In the genomic region with DNA sequence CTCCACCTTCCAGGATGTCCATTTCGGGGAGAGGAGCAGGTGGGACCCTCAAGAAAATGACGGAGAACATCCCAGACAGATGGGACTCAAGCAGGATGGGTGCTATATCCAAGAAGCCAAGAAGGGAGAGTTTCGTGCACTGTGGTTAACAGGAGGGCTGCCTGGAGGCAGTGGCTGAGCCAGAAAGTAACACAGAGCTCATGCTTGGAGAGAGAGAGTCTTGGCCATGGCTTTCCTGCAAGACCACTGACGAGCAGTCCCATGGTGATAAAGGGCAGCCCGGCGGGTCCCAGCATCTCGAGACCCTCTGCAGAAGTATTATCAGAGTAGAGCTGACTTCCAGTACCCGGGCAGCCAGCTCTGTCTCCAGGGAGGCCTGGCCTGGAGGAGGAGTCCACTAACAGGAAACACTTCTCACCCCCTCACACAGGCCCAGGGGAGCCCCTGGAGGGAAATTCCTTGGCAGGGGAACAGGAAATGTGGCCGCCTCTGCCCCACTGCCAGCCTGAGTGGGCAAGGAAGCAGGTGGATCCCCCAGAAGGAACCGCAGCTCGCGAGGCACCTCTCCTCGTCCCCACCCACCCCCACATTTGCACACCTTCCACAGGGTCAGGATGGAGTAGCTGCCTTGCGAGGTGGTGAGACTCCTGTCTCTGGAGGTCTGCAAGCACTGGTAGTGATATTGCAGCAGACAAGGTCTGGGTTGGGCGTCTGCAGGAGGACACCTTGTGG, we compare ENCODE assay signal across 1 cellular context.
TF ChIP-seq lines count a peak whose summit lies in the region.

No MANE protein-coding gene starts in this region.

TF ChIP-seq in HepG2, 621 proteins besides CTCF, POLR2A, EP300 and RAD21:
- TF ChIP-seq ZNF136 (CRISPR knock-in tag; IDR thresholded peaks at IDR 0.05; ENCODE audit: low read depth) = no peak
- TF ChIP-seq ESRRA (CRISPR knock-in tag; IDR thresholded peaks at IDR 0.05; ENCODE audit: low read depth) = no peak
- no peak for TF ChIP-seq RARA (CRISPR knock-in tag; IDR thresholded peaks at IDR 0.05)
- TF ChIP-seq FOXM1 (CRISPR knock-in tag; IDR thresholded peaks at IDR 0.05) = no peak
- TF ChIP-seq, protein P1, sequence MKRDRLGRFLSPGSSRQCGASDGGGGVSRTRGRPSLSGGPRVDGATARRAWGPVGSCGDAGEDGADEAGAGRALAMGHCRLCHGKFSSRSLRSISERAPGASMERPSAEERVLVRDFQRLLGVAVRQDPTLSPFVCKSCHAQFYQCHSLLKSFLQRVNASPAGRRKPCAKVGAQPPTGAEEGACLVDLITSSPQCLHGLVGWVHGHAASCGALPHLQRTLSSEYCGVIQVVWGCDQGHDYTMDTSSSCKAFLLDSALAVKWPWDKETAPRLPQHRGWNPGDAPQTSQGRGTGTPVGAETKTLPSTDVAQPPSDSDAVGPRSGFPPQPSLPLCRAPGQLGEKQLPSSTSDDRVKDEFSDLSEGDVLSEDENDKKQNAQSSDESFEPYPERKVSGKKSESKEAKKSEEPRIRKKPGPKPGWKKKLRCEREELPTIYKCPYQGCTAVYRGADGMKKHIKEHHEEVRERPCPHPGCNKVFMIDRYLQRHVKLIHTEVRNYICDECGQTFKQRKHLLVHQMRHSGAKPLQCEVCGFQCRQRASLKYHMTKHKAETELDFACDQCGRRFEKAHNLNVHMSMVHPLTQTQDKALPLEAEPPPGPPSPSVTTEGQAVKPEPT (CRISPR knock-in tag; IDR thresholded peaks at IDR 0.05; ENCODE audit: low read depth) = no peak
- no peak for TF ChIP-seq HNRNPK (IDR thresholded peaks at IDR 0.05; ENCODE audit: low read depth, low read length, poor library complexity, severe bottlenecking)
- TF ChIP-seq, protein P2, sequence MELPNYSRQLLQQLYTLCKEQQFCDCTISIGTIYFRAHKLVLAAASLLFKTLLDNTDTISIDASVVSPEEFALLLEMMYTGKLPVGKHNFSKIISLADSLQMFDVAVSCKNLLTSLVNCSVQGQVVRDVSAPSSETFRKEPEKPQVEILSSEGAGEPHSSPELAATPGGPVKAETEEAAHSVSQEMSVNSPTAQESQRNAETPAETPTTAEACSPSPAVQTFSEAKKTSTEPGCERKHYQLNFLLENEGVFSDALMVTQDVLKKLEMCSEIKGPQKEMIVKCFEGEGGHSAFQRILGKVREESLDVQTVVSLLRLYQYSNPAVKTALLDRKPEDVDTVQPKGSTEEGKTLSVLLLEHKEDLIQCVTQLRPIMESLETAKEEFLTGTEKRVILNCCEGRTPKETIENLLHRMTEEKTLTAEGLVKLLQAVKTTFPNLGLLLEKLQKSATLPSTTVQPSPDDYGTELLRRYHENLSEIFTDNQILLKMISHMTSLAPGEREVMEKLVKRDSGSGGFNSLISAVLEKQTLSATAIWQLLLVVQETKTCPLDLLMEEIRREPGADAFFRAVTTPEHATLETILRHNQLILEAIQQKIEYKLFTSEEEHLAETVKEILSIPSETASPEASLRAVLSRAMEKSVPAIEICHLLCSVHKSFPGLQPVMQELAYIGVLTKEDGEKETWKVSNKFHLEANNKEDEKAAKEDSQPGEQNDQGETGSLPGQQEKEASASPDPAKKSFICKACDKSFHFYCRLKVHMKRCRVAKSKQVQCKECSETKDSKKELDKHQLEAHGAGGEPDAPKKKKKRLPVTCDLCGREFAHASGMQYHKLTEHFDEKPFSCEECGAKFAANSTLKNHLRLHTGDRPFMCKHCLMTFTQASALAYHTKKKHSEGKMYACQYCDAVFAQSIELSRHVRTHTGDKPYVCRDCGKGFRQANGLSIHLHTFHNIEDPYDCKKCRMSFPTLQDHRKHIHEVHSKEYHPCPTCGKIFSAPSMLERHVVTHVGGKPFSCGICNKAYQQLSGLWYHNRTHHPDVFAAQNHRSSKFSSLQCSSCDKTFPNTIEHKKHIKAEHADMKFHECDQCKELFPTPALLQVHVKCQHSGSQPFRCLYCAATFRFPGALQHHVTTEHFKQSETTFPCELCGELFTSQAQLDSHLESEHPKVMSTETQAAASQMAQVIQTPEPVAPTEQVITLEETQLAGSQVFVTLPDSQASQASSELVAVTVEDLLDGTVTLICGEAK (IDR thresholded peaks at IDR 0.05) = no peak
- TF ChIP-seq, protein P2 (CRISPR knock-in tag; IDR thresholded peaks at IDR 0.05) = no peak
- TF ChIP-seq, protein P3, sequence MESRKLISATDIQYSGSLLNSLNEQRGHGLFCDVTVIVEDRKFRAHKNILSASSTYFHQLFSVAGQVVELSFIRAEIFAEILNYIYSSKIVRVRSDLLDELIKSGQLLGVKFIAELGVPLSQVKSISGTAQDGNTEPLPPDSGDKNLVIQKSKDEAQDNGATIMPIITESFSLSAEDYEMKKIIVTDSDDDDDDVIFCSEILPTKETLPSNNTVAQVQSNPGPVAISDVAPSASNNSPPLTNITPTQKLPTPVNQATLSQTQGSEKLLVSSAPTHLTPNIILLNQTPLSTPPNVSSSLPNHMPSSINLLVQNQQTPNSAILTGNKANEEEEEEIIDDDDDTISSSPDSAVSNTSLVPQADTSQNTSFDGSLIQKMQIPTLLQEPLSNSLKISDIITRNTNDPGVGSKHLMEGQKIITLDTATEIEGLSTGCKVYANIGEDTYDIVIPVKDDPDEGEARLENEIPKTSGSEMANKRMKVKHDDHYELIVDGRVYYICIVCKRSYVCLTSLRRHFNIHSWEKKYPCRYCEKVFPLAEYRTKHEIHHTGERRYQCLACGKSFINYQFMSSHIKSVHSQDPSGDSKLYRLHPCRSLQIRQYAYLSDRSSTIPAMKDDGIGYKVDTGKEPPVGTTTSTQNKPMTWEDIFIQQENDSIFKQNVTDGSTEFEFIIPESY (CRISPR knock-in tag; IDR thresholded peaks at IDR 0.05) = no peak
- no peak for TF ChIP-seq ZNF33A (CRISPR knock-in tag; IDR thresholded peaks at IDR 0.05; ENCODE audit: borderline replicate concordance)
- TF ChIP-seq, protein P4, sequence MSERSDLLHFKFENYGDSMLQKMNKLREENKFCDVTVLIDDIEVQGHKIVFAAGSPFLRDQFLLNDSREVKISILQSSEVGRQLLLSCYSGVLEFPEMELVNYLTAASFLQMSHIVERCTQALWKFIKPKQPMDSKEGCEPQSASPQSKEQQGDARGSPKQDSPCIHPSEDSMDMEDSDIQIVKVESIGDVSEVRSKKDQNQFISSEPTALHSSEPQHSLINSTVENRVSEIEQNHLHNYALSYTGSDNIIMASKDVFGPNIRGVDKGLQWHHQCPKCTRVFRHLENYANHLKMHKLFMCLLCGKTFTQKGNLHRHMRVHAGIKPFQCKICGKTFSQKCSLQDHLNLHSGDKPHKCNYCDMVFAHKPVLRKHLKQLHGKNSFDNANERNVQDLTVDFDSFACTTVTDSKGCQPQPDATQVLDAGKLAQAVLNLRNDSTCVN (CRISPR knock-in tag; IDR thresholded peaks at IDR 0.05; ENCODE audit: borderline replicate concordance) = no peak
- TF ChIP-seq, protein P5, sequence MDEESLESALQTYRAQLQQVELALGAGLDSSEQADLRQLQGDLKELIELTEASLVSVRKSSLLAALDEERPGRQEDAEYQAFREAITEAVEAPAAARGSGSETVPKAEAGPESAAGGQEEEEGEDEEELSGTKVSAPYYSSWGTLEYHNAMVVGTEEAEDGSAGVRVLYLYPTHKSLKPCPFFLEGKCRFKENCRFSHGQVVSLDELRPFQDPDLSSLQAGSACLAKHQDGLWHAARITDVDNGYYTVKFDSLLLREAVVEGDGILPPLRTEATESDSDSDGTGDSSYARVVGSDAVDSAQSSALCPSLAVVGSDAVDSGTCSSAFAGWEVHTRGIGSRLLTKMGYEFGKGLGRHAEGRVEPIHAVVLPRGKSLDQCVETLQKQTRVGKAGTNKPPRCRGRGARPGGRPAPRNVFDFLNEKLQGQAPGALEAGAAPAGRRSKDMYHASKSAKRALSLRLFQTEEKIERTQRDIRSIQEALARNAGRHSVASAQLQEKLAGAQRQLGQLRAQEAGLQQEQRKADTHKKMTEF (CRISPR knock-in tag; IDR thresholded peaks at IDR 0.05) = no peak
- no peak for TF ChIP-seq ZNF431 (CRISPR knock-in tag; IDR thresholded peaks at IDR 0.05; ENCODE audit: borderline replicate concordance, low read depth)
- no peak for TF ChIP-seq ATF7-NPFF (CRISPR knock-in tag; IDR thresholded peaks at IDR 0.05; ENCODE audit: low read depth)
- no peak for TF ChIP-seq DR1 (CRISPR knock-in tag; IDR thresholded peaks at IDR 0.05)
- TF ChIP-seq, protein P6, sequence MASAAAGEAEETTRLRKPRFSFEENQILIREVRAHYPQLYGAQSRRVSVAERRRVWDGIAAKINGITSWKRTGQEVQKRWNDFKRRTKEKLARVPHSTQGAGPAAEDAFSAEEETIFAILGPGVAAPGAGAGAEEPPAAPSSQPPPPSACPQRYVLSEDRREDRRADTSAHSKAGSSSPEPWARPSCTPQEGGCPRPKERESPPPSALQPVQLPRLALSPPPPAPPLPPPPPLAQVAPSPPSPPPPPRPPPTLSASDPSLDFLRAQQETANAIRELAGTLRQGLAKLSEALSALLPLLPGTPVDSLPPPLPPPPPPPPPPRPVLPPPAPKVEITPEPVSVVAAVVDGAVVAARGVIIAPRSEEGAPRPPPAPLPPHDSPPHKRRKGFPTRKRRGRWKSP (CRISPR knock-in tag; IDR thresholded peaks at IDR 0.05) = no peak
- TF ChIP-seq, protein P7, sequence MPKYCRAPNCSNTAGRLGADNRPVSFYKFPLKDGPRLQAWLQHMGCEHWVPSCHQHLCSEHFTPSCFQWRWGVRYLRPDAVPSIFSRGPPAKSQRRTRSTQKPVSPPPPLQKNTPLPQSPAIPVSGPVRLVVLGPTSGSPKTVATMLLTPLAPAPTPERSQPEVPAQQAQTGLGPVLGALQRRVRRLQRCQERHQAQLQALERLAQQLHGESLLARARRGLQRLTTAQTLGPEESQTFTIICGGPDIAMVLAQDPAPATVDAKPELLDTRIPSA (CRISPR knock-in tag; IDR thresholded peaks at IDR 0.05; ENCODE audit: borderline replicate concordance) = no peak
- TF ChIP-seq, protein P8, sequence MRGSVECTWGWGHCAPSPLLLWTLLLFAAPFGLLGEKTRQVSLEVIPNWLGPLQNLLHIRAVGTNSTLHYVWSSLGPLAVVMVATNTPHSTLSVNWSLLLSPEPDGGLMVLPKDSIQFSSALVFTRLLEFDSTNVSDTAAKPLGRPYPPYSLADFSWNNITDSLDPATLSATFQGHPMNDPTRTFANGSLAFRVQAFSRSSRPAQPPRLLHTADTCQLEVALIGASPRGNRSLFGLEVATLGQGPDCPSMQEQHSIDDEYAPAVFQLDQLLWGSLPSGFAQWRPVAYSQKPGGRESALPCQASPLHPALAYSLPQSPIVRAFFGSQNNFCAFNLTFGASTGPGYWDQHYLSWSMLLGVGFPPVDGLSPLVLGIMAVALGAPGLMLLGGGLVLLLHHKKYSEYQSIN (CRISPR knock-in tag; IDR thresholded peaks at IDR 0.05; ENCODE audit: borderline replicate concordance) = no peak
